In genomic region chr20:48193626-48194025, GRCh38 we compare ENCODE assay signal across 14 cellular contexts.
A peak's percentile ranks its signal among the peaks of the same experiment; 100 is the strongest.
DNase-seq lines count a peak whose midpoint lies in the region; ATAC-seq and TF ChIP-seq lines count a peak whose summit lies in the region.
"Had no signal": no experiment of that assay in that cellular context is flagged by ENCODE, and none has a peak within 500 bp of the region (broad histone marks: within the 10 kb centered on the region; RNA-seq: fewer than 3 reads in every experiment).

No MANE protein-coding gene starts in this region.

- H3K27ac ChIP-seq in esophagus squamous epithelium (peak overlapping the region in 3 of 4 donors; percentile 22 to 79 (median 79)), transverse colon (no peak overlapping the region)
- H3K27ac ChIP-seq: GM23248, HL-60 had no signal

- no peak for TF ChIP-seq EP300 in transverse colon (IDR thresholded peaks at IDR 0.05; ENCODE audit: low read depth)

- H3K9me3 Mint-ChIP-seq in Caco-2 (ENCODE audit: unreplicated experiment): no peaks in the 10 kb centered on the region
- peaks cover 5% of the 10 kb centered on the region for H3K9me3 Mint-ChIP-seq in nephron progenitor cell
- no peaks in the 10 kb centered on the region for H3K9me3 Mint-ChIP-seq in MCF 10A (ENCODE audit: unreplicated experiment)
- H3K9me3 Mint-ChIP-seq: CD4-positive, alpha-beta memory T cell had no signal

- H3K27me3 Mint-ChIP-seq in Caco-2 (ENCODE audit: insufficient read depth, unreplicated experiment): no peaks in the 10 kb centered on the region
- peaks cover 14% of the 10 kb centered on the region for H3K27me3 Mint-ChIP-seq in nephron progenitor cell (ENCODE audit: low read depth, poor library complexity)
- H3K27me3 Mint-ChIP-seq in MCF 10A (ENCODE audit: insufficient read depth, unreplicated experiment): no peaks in the 10 kb centered on the region

- no peaks in the 10 kb centered on the region for H3K9me3 ChIP-seq in Caco-2
- H3K9me3 ChIP-seq in esophagus squamous epithelium: no peaks in the 10 kb centered on the region
- H3K9me3 ChIP-seq in transverse colon: no peaks in the 10 kb centered on the region
- H3K9me3 ChIP-seq: BE2C, HAP-1 had no signal

- DNase-seq in Caco-2 (no peak), esophagus squamous epithelium (lab: John Stamatoyannopoulos, UW) (no peak), nephron progenitor cell (no peak), MCF 10A (ENCODE audit: unreplicated experiment) (no peak), SW 1271 (lab: John Stamatoyannopoulos, UW) (no peak), transverse colon (no peak)
- DNase-seq: BE2C; CD4-positive, alpha-beta memory T cell; DMS 273 treated with DMSO at 0.1 percent for 48 hours; GM23248 had no signal

- H3K27me3 ChIP-seq in Caco-2 (replicated peaks; ENCODE audit: control insufficient read depth, insufficient read depth, low read length) (no peaks in the 10 kb centered on the region), esophagus squamous epithelium (no peaks in the 10 kb centered on the region), transverse colon (no peaks in the 10 kb centered on the region)
- H3K27me3 ChIP-seq: BE2C had no signal

- in situ Hi-C loops in transverse colon (cut with MboI; ENCODE audit: low pct_ligation_motif_present in 1 of 4, low pct_unique_long_range_greater_than_20kb in 1 of 4, low sequenced_read_pairs in 3 of 4): no loop called here

- peak overlapping the region; percentile 49 for H3K27ac Mint-ChIP-seq in Caco-2 (ENCODE audit: unreplicated experiment)
- H3K27ac Mint-ChIP-seq in nephron progenitor cell: peak overlapping the region; percentile 27
- H3K27ac Mint-ChIP-seq in MCF 10A (ENCODE audit: low read depth, unreplicated experiment): no peak overlapping the region
- H3K27ac Mint-ChIP-seq: CD14-positive monocyte; CD4-positive, alpha-beta memory T cell had no signal

- no peaks in the 10 kb centered on the region for H3K36me3 ChIP-seq in Caco-2 (ENCODE audit: control insufficient read depth, insufficient read depth, low read length)
- H3K36me3 ChIP-seq in esophagus squamous epithelium: no peaks in the 10 kb centered on the region
- no peaks in the 10 kb centered on the region for H3K36me3 ChIP-seq in transverse colon
- H3K36me3 ChIP-seq: BE2C, HAP-1 had no signal

- POLR2A ChIA-PET in Caco-2 (lab: Charles Lee): no interaction called here
- POLR2A ChIA-PET in MCF 10A (lab: Yijun Ruan, JAX): no interaction called here

- H3K4me1 Mint-ChIP-seq in Caco-2 (ENCODE audit: low read depth, unreplicated experiment) (peaks cover 14% of the 10 kb centered on the region), nephron progenitor cell (peaks cover 87% of the 10 kb centered on the region), MCF 10A (ENCODE audit: insufficient read depth, unreplicated experiment) (peaks cover 10% of the 10 kb centered on the region)
- H3K4me1 Mint-ChIP-seq: CD14-positive monocyte; CD4-positive, alpha-beta memory T cell had no signal

- H3K36me3 Mint-ChIP-seq in Caco-2 (ENCODE audit: insufficient read depth, unreplicated experiment) (no peaks in the 10 kb centered on the region), nephron progenitor cell (ENCODE audit: low read depth) (no peaks in the 10 kb centered on the region), MCF 10A (ENCODE audit: insufficient read depth, unreplicated experiment) (no peaks in the 10 kb centered on the region)
- H3K36me3 Mint-ChIP-seq: CD14-positive monocyte; CD4-positive, alpha-beta memory T cell had no signal

- H3K4me3 Mint-ChIP-seq in Caco-2 (ENCODE audit: unreplicated experiment) (peak overlapping the region; percentile 13), nephron progenitor cell (no peak overlapping the region), MCF 10A (ENCODE audit: unreplicated experiment) (no peak overlapping the region)
- H3K4me3 Mint-ChIP-seq: CD14-positive monocyte; CD4-positive, alpha-beta memory T cell had no signal

- TF ChIP-seq CTCF in Caco-2 (IDR thresholded peaks at IDR 0.05; ENCODE audit: insufficient read depth in 1 of 2, low read depth in 1 of 2, low read length in 1 of 2, severe bottlenecking in 1 of 2, unreplicated experiment in 1 of 2): no peak
- no peak for TF ChIP-seq CTCF in esophagus squamous epithelium (IDR thresholded peaks at IDR 0.05)
- no peak for TF ChIP-seq CTCF in nephron progenitor cell (IDR thresholded peaks at IDR 0.05)
- no peak for TF ChIP-seq CTCF in MCF 10A (IDR thresholded peaks at IDR 0.05; ENCODE audit: unreplicated experiment)
- TF ChIP-seq CTCF in transverse colon (IDR thresholded peaks at IDR 0.05): no peak

- no peak overlapping the region for H3K4me3 ChIP-seq in Caco-2 (ENCODE audit: low read depth, low read length)
- H3K4me3 ChIP-seq in esophagus squamous epithelium: peak overlapping the region in 1 of 4 donors; percentile 29
- no peak overlapping the region for H3K4me3 ChIP-seq in transverse colon
- H3K4me3 ChIP-seq: GM23248, HAP-1 had no signal

- ATAC-seq in HG03432 (IDR thresholded peaks at IDR 0.05; ENCODE audit: unreplicated experiment): no peak

- H3K4me1 ChIP-seq in Caco-2 (peaks cover 18% of the 10 kb centered on the region), esophagus squamous epithelium (peaks cover 23 to 99% (median 35%) of the 10 kb centered on the region in 3 donors), transverse colon (peaks cover 7 to 34% (median 18%) of the 10 kb centered on the region in 4 donors)

- WGBS in esophagus squamous epithelium, 2 donors: 55 to 75% methylated on average over 4 to 5 of the region's 6 CpGs
- WGBS in transverse colon (ENCODE audit: low coverage in 1 of 2), 2 donors: 72% methylated on average over 6 of the region's 6 CpGs; no CpG with 5 or more reads in 1 of the 2 donors

- intact Hi-C loops in Caco-2 (cut with micrococcal nuclease; ENCODE audit: unreplicated experiment): no loop called here
- intact Hi-C loops in esophagus squamous epithelium (cut with DNase I): no loop called here
- intact Hi-C loops in MCF 10A (cut with micrococcal nuclease): no loop called here
- intact Hi-C loops in transverse colon (cut with DNase I; ENCODE audit: low total_unique reads): loop anchor here (1.0 kb wide), 1 partner anchor 30 kb away; no protein-coding TSS in a partner anchor

- CTCF ChIA-PET in Caco-2 (lab: Charles Lee) (interaction anchor here (0.6 to 0.8 kb wide), 2 partner anchors 10 to 353 kb away, joined by 3 read pairs; no protein-coding TSS in a partner anchor), MCF 10A (lab: Yijun Ruan, JAX) (no interaction called here)

- BruUV-seq in Caco-2 (replicated peaks; lab: Mats Ljungman, UMichigan) (no TSS peak), MCF 10A (replicated peaks; lab: Mats Ljungman, UMichigan) (no TSS peak)

- TF ChIP-seq POLR2A in esophagus squamous epithelium (IDR thresholded peaks at IDR 0.05) (no peak), transverse colon (IDR thresholded peaks at IDR 0.05) (no peak)

Comparison
In these comparisons a context has a peak if more than half of its experiments do, and no peak if none do; other contexts are left out.
1. H3K27ac ChIP-seq: peak in esophagus squamous epithelium (3 of 4); none in transverse colon (0 of 4).